12 cellular contexts compared by ENCODE assay signal in genomic region chr11:71428861-71429435, GRCh38. TPM values are rescaled to one million over a fixed set of nuclear protein-coding genes. Genes with fewer than 3 reads are reported as not detected.
A peak's percentile ranks its signal among the peaks of the same experiment; 100 is the strongest.
DNase-seq lines count a peak whose midpoint lies in the region; ATAC-seq and TF ChIP-seq lines count a peak whose summit lies in the region.
"Had no signal": no experiment of that assay in that cellular context is flagged by ENCODE, and none has a peak within 500 bp of the region (broad histone marks: within the 10 kb centered on the region; RNA-seq: fewer than 3 reads in every experiment).

No MANE protein-coding gene starts in this region.

- no peaks in the 10 kb centered on the region for H3K36me3 ChIP-seq in adipocyte (ENCODE audit: control insufficient read depth, insufficient read depth, low read length, severe bottlenecking)
- H3K36me3 ChIP-seq in lower lobe of right lung: no peaks in the 10 kb centered on the region
- no peaks in the 10 kb centered on the region for H3K36me3 ChIP-seq in suprapubic skin
- H3K36me3 ChIP-seq: HAP-1 had no signal

- DNase-seq in adipocyte (ENCODE audit: low read depth) (no peak), fibroblast of the aortic adventitia (ENCODE audit: low read depth) (peak; percentile 90), lower lobe of right lung (no peak), suprapubic skin (ENCODE audit: low spot score in 2 of 2) (peak; percentile 73 to 83), SHP77 (lab: John Stamatoyannopoulos, UW) (no peak), DMS 273 (lab: John Stamatoyannopoulos, UW; ENCODE audit: unreplicated experiment) (no peak)
- DNase-seq: activated B cell treated with CpG ODN at 0.5 μM for 24 hours, NCI-H1436, NCI-H774 had no signal

- H3K27me3 ChIP-seq in adipocyte (replicated peaks; ENCODE audit: control insufficient read depth, insufficient read depth, low read length) (no peaks in the 10 kb centered on the region), lower lobe of right lung (ENCODE audit: low read depth) (no peaks in the 10 kb centered on the region), suprapubic skin (peaks cover 6% of the 10 kb centered on the region)

- peaks cover 35% of the 10 kb centered on the region for H3K4me1 ChIP-seq in adipocyte (ENCODE audit: control insufficient read depth, insufficient read depth, low read length)
- peaks cover 11% of the 10 kb centered on the region for H3K4me1 ChIP-seq in lower lobe of right lung
- H3K4me1 ChIP-seq in suprapubic skin: peaks cover 42% of the 10 kb centered on the region
- H3K4me1 ChIP-seq: HAP-1 had no signal

- intact Hi-C loops in lower lobe of right lung (cut with DNase I): no loop called here

- H3K27ac ChIP-seq in lower lobe of right lung: no peak overlapping the region
- H3K27ac ChIP-seq in suprapubic skin: peak overlapping the region; percentile 23
- H3K27ac ChIP-seq: SK-N-MC had no signal

- TF ChIP-seq CTCF in fibroblast of the aortic adventitia (IDR thresholded peaks at IDR 0.05; ENCODE audit: insufficient read depth, low read length): no peak
- no peak for TF ChIP-seq CTCF in lower lobe of right lung (IDR thresholded peaks at IDR 0.05)
- no peak for TF ChIP-seq CTCF in suprapubic skin (IDR thresholded peaks at IDR 0.05)

- ATAC-seq in lower lobe of right lung: peak; percentile 40 to 48
- ATAC-seq in HG03039 (IDR thresholded peaks at IDR 0.05; ENCODE audit: unreplicated experiment): no peak

- H3K9me3 ChIP-seq in adipocyte (ENCODE audit: control insufficient read depth, low read length) (peaks cover 6% of the 10 kb centered on the region), lower lobe of right lung (no peaks in the 10 kb centered on the region), suprapubic skin (no peaks in the 10 kb centered on the region)
- H3K9me3 ChIP-seq: HAP-1 had no signal

- 35% methylated on average over 7 of the region's 7 CpGs for WGBS in suprapubic skin

- TF ChIP-seq POLR2A in suprapubic skin (IDR thresholded peaks at IDR 0.05): no peak

- H3K4me3 ChIP-seq in adipocyte (ENCODE audit: low read length) (peak overlapping the region; percentile 4), fibroblast of the aortic adventitia (ENCODE audit: low read depth, low read length) (no peak overlapping the region), lower lobe of right lung (no peak overlapping the region), suprapubic skin (no peak overlapping the region)
- H3K4me3 ChIP-seq: HAP-1, SK-N-MC had no signal

- TF ChIP-seq EP300 in suprapubic skin (IDR thresholded peaks at IDR 0.05): no peak

- peak overlapping the region; percentile 52 for H3K9ac ChIP-seq in adipocyte (ENCODE audit: low read length)

RNA-seq across cellular contexts. Expression of gene DHCR7, which starts 19.2 kb away (rescaled TPM):
- total RNA-seq in fibroblast of the aortic adventitia (ENCODE audit: low replicate concordance) (10.2 and 16.7 TPM in 2 replicates), lower lobe of right lung (64.2 TPM), suprapubic skin (100 to 1,000 TPM in 1 of 4 donors, 10 to 100 TPM in 3; 41.8 to 140 (median 76.7) TPM)

RNA-seq across cellular contexts. Expression of gene NADSYN1, which starts 24.1 kb away (rescaled TPM):
- total RNA-seq in fibroblast of the aortic adventitia (ENCODE audit: low replicate concordance) (50.9 and 71.5 TPM in 2 replicates), lower lobe of right lung (95.0 TPM), suprapubic skin (100 to 1,000 TPM in 1 of 4 donors, 10 to 100 TPM in 3; 51.5 to 120 (median 61.3) TPM)

Comparison
In these comparisons a context has a peak if more than half of its experiments do, and no peak if none do; other contexts are left out.
1. DNase-seq: peak in fibroblast of the aortic adventitia (single experiment) and suprapubic skin (2 of 2); none in adipocyte (single experiment), lower lobe of right lung (single experiment), SHP77 (0 of 2) and DMS 273 (single experiment).